ENCODE assay signal across 8 cellular contexts in the genomic region with DNA sequence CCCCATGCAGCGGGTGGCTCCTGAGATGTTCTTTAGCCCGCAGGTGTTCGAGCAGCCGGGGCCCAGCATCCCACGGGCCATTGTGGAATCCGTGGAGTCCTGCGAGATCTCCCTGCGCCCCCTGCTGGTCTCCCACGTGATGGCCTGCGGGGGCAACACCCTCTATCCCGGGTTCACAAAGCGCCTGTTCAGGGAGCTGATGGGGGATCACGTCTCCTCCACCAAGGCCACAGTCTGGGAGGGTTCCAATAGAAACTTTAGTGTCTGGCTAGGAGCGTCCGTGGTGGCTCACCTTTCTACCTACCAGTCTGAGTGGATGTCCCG.
A peak's percentile ranks its signal among the peaks of the same experiment; 100 is the strongest.
DNase-seq lines count a peak whose midpoint lies in the region; ATAC-seq and TF ChIP-seq lines count a peak whose summit lies in the region.
"Had no signal": no experiment of that assay in that cellular context is flagged by ENCODE, and none has a peak within 500 bp of the region (broad histone marks: within the 10 kb centered on the region; RNA-seq: fewer than 3 reads in every experiment).

No MANE protein-coding gene starts in this region.

- no peaks in the 10 kb centered on the region for H4K20me1 ChIP-seq in Loucy (ENCODE audit: insufficient read depth, low read length, poor library complexity, severe bottlenecking)

- no peak overlapping the region for H2AK5ac ChIP-seq in mesendoderm (ENCODE audit: low read length)

- H3K4me3 ChIP-seq in GM12865 (ENCODE audit: low read depth, low read length) = no peak overlapping the region
- no peak overlapping the region for H3K4me3 ChIP-seq in Loucy (ENCODE audit: low read length, poor library complexity, severe bottlenecking)
- H3K4me3 ChIP-seq in mesendoderm (ENCODE audit: low read length) = no peak overlapping the region

- H3K18ac ChIP-seq in mesendoderm (ENCODE audit: low read length) = no peak overlapping the region

- no peak overlapping the region for H3K23ac ChIP-seq in mesendoderm (ENCODE audit: low read length)

- H3K36me3 ChIP-seq in Loucy (ENCODE audit: insufficient read depth, low read length) (no peaks in the 10 kb centered on the region), mesendoderm (ENCODE audit: control insufficient read depth, insufficient read depth, low read length) (no peaks in the 10 kb centered on the region)

- H4K8ac ChIP-seq in mesendoderm (ENCODE audit: low read depth, low read length) = no peak overlapping the region

- H3K9me3 ChIP-seq in Loucy (ENCODE audit: insufficient read depth, low read depth, low read length) = no peaks in the 10 kb centered on the region
- H3K9me3 ChIP-seq in T-helper 17 cell (ENCODE audit: control insufficient read depth, low read length, poor library complexity, severe bottlenecking) = no peaks in the 10 kb centered on the region

- ATAC-seq in T-helper 17 cell = no peak
- ATAC-seq in HG03439 (IDR thresholded peaks at IDR 0.05; ENCODE audit: unreplicated experiment) = no peak
- ATAC-seq: T-cell had no signal

- no peak overlapping the region for H2AFZ ChIP-seq in Loucy (ENCODE audit: low read length)

- H4K5ac ChIP-seq in mesendoderm (ENCODE audit: low read length) = no peak overlapping the region

- H3K36me3 Mint-ChIP-seq in chondrocyte (ENCODE audit: low read depth) (no peaks in the 10 kb centered on the region), T-helper 17 cell (ENCODE audit: low read depth) (no peaks in the 10 kb centered on the region)
- H3K36me3 Mint-ChIP-seq: T-cell had no signal

- H3K79me2 ChIP-seq in Loucy (ENCODE audit: insufficient read depth, low read length) (no peaks in the 10 kb centered on the region), mesendoderm (ENCODE audit: control insufficient read depth, insufficient read depth, low read length) (no peaks in the 10 kb centered on the region)

- H3K9ac ChIP-seq in Loucy (ENCODE audit: low read depth, low read length, poor library complexity, severe bottlenecking) (no peak overlapping the region), mesendoderm (ENCODE audit: low read length) (no peak overlapping the region)

- no peak overlapping the region for H2BK5ac ChIP-seq in mesendoderm (ENCODE audit: low read length)

- H3K27me3 Mint-ChIP-seq in chondrocyte (ENCODE audit: low read depth) (peaks cover 53% of the 10 kb centered on the region), T-helper 17 cell (peaks cover 41% of the 10 kb centered on the region)

- H3K27ac ChIP-seq in mesendoderm (ENCODE audit: low read depth, low read length) = no peak overlapping the region

- H3K27me3 ChIP-seq in Loucy (ENCODE audit: insufficient read depth, low read length, poor library complexity, severe bottlenecking) = no peaks in the 10 kb centered on the region
- no peaks in the 10 kb centered on the region for H3K27me3 ChIP-seq in mesendoderm (ENCODE audit: insufficient read depth, low read length, poor library complexity)

- no peak overlapping the region for H3K27ac Mint-ChIP-seq in chondrocyte (ENCODE audit: unreplicated experiment)
- no peak overlapping the region for H3K27ac Mint-ChIP-seq in T-helper 17 cell
- H3K27ac Mint-ChIP-seq: T-cell had no signal

- DNase-seq in GM12865 (ENCODE audit: low read depth) = peak; percentile 31
- DNase-seq in chondrocyte (ENCODE audit: low spot score) = no peak
- peak; percentile 47 for DNase-seq in mesendoderm
- DNase-seq in T-helper 1 cell = no peak
- no peak for DNase-seq in T-helper 17 cell

- no peak overlapping the region for H3K56ac ChIP-seq in mesendoderm (ENCODE audit: low read length)

- WGBS in mesendoderm (ENCODE audit: extremely low coverage, insufficient coverage, low lambda C conversion rate) = no CpG with 5 or more reads among the region's 16 CpGs

- peak; percentile 59 for TF ChIP-seq CTCF in GM12865 (IDR thresholded peaks at IDR 0.05; ENCODE audit: insufficient read depth, low read depth, low read length, missing control alignments)
- TF ChIP-seq CTCF in Loucy (conservative IDR thresholded peaks at IDR 0.05; ENCODE audit: low read length) = peak; percentile 43; the same call in 1 of the 2 replicates
- peak; percentile 75 for TF ChIP-seq CTCF in chondrocyte (IDR thresholded peaks at IDR 0.05)

- no peaks in the 10 kb centered on the region for H3K9me2 ChIP-seq in Loucy (replicated peaks; ENCODE audit: low read depth, low read length)

- H3K4me1 ChIP-seq in Loucy (ENCODE audit: insufficient read depth, low read length, poor library complexity, severe bottlenecking) (no peaks in the 10 kb centered on the region), mesendoderm (ENCODE audit: control insufficient read depth, low read depth, low read length) (no peaks in the 10 kb centered on the region)

- H3K4me2 ChIP-seq in Loucy (ENCODE audit: low read depth, low read length, poor library complexity, severe bottlenecking) (no peak overlapping the region), mesendoderm (ENCODE audit: low read length) (no peak overlapping the region)

- H2BK15ac ChIP-seq in mesendoderm (replicated peaks; ENCODE audit: low read depth) = no peak overlapping the region

- no peak overlapping the region for H2BK120ac ChIP-seq in mesendoderm (ENCODE audit: low read depth, low read length)

- H3K4ac ChIP-seq in mesendoderm (ENCODE audit: low read depth, low read length) = no peak overlapping the region

- H3F3A ChIP-seq in Loucy (ENCODE audit: low read depth) = no peaks in the 10 kb centered on the region

- no peak overlapping the region for H3K4me3 Mint-ChIP-seq in chondrocyte (ENCODE audit: unreplicated experiment)
- no peak overlapping the region for H3K4me3 Mint-ChIP-seq in T-helper 17 cell
- H3K4me3 Mint-ChIP-seq: T-cell had no signal

- H3K9me3 Mint-ChIP-seq in chondrocyte (ENCODE audit: low read depth) = no peaks in the 10 kb centered on the region
- H3K9me3 Mint-ChIP-seq: T-cell had no signal

- H3K4me1 Mint-ChIP-seq in chondrocyte (ENCODE audit: low read depth) (no peaks in the 10 kb centered on the region), T-helper 17 cell (peaks cover 2% of the 10 kb centered on the region)
- H3K4me1 Mint-ChIP-seq: T-cell had no signal

- no peaks in the 10 kb centered on the region for H3K79me1 ChIP-seq in mesendoderm (ENCODE audit: low read length)

Comparison
In these comparisons a context has a peak if more than half of its experiments do, and no peak if none do; other contexts are left out.
1. DNase-seq: peak in GM12865 (single experiment) and mesendoderm (single experiment); none in chondrocyte (single experiment), T-helper 1 cell (0 of 5) and T-helper 17 cell (0 of 3).
2. Peak in every context shown above with its lines, with median percentiles within 50 percentile points of each other: CTCF ChIP-seq.